In the genomic region with DNA sequence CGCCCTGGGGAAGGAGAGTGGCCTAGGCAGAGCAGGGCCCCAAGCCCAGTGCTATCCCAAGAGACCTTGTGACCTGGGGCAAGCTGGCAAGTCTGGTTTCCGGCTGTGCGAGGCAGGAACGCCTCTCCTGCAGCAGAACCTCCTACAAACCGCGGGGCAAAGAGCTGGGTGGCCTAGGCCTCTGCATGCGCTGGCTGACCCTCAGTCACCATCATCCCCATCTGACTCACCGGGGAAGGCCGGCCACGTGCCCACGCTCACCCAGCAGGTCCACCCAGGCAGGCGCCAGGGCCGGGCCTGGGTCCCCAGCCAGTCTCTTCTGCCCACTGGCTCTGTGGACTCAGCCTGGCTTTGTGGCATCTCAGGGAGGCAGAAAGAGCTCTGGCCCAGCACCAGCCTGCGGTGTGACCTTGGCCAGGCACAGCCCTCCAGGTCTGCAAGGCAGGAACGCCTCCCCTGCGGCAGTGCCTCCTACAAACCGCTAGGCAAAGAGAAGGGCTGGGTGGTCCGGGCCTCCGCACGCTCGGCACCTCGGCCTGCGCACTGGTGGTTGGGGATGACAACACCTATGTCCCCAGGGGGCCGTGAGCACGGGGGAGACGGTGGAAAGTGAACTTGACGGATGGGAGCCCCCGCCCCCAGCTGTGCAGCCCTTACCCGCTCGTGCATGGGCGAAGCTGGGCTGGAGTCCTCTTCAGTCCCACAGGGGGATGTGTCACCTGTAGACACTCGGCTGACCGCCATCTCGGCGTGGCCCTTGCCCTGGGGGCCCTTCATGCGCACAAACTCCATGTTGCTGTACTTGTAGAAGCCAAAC, we compare ENCODE assay signal across 15 cellular contexts. TPM values are rescaled to one million over a fixed set of nuclear protein-coding genes. Genes with fewer than 3 reads are reported as not detected.
DNase-seq lines count a peak whose midpoint lies in the region; ATAC-seq, FAIRE-seq and TF ChIP-seq lines count a peak whose summit lies in the region.
"Had no signal": no experiment of that assay in that cellular context is flagged by ENCODE, and none has a peak within 500 bp of the region (broad histone marks: within the 10 kb centered on the region; RNA-seq: fewer than 3 reads in every experiment).

No MANE protein-coding gene starts in this region.

- POLR2A ChIA-PET in GM12878 (lab: Charles Lee), result no interaction called here

- H3K4me1 Mint-ChIP-seq in endothelial cell (ENCODE audit: unreplicated experiment), result no peaks in the 10 kb centered on the region
- H3K4me1 Mint-ChIP-seq: activated CD8-positive, alpha-beta memory T cell treated with anti-CD3 and anti-CD28 coated beads, Interleukin-2, amount 10 ng/mL, durations not matched to agents 7 days and 5 days; CD14-positive monocyte; T-cell had no signal

- no peak for TF ChIP-seq EP300 in GM12878 (IDR thresholded peaks at IDR 0.05; ENCODE audit: borderline replicate concordance in 1 of 2, control insufficient read depth in 1 of 2, low read depth in 2 of 2, low read length in 2 of 2)

- intact Hi-C loops in GM12878 (cut with micrococcal nuclease; ENCODE audit: unreplicated experiment), result no loop called here
- intact Hi-C loops in kidney (cut with DNase I), result no loop called here

- H3K27ac Mint-ChIP-seq in endothelial cell (ENCODE audit: unreplicated experiment), result no peak overlapping the region
- H3K27ac Mint-ChIP-seq: activated CD8-positive, alpha-beta memory T cell treated with anti-CD3 and anti-CD28 coated beads, Interleukin-2, amount 10 ng/mL, durations not matched to agents 7 days and 5 days; natural killer cell; T-cell had no signal

- RAD21 ChIA-PET in GM12878 (lab: Charles Lee; ENCODE audit: unreplicated experiment), result no interaction called here

- no peak for TF ChIP-seq RAD21 in GM12878 (IDR thresholded peaks at IDR 0.05; ENCODE audit: insufficient read depth, low read depth, low read length)

- H3K4me1 ChIP-seq in GM12878 (ENCODE audit: control insufficient read depth, insufficient read depth, low read length) (no peaks in the 10 kb centered on the region), kidney (ENCODE audit: control insufficient read depth in 1 of 2, insufficient read depth in 1 of 2, low read depth in 1 of 2, low read length in 2 of 2) (no peaks in the 10 kb centered on the region)
- H3K4me1 ChIP-seq: foreskin keratinocyte had no signal

- BruUV-seq in GM12878 (replicated peaks; lab: Mats Ljungman, UMichigan), result no TSS peak

- no peak overlapping the region for H3K9ac ChIP-seq in GM12878 (ENCODE audit: control insufficient read depth, insufficient read depth, low read length)
- no peak overlapping the region for H3K9ac ChIP-seq in kidney (ENCODE audit: low read length in 2 of 2)

- WGBS in GM12878 (ENCODE audit: insufficient coverage, insufficient replicate concordance, low lambda C conversion rate, missing lambda C conversion rate), result 94% methylated on average over 34 of the region's 36 CpGs

- H4K20me1 ChIP-seq in GM12878 (ENCODE audit: control insufficient read depth, insufficient read depth), result no peaks in the 10 kb centered on the region

- H2AFZ ChIP-seq in GM12878 (ENCODE audit: control insufficient read depth, low read depth, low read length), result no peak overlapping the region

- H3K79me2 ChIP-seq in GM12878 (ENCODE audit: control insufficient read depth, insufficient read depth, low read length), result no peaks in the 10 kb centered on the region

- H3K27me3 ChIP-seq in GM12878 (replicated peaks in 1 of 2; ENCODE audit: control insufficient read depth in 2 of 2, insufficient read depth in 2 of 2, low read length in 1 of 2), result no peaks in the 10 kb centered on the region
- H3K27me3 ChIP-seq: body of pancreas, foreskin keratinocyte, suprapubic skin had no signal

- peaks cover 15% of the 10 kb centered on the region for H3K36me3 Mint-ChIP-seq in endothelial cell (ENCODE audit: low read depth, unreplicated experiment)
- H3K36me3 Mint-ChIP-seq: natural killer cell had no signal

- H3K4me3 Mint-ChIP-seq in endothelial cell (ENCODE audit: unreplicated experiment), result no peak overlapping the region
- H3K4me3 Mint-ChIP-seq: activated CD8-positive, alpha-beta memory T cell treated with anti-CD3 and anti-CD28 coated beads, Interleukin-2, amount 10 ng/mL, durations not matched to agents 7 days and 5 days; CD14-positive monocyte; natural killer cell; T-cell had no signal

- peak; percentile 17; the same call in 1 of the 2 replicates for TF ChIP-seq POLR2A in GM12878 (IDR thresholded peaks at IDR 0.05; ENCODE audit: low read depth, low read length)

- H3K36me3 ChIP-seq in GM12878 (ENCODE audit: control insufficient read depth in 2 of 2, insufficient read depth in 2 of 2, low read length in 1 of 2), result peaks cover 11 to 51% of the 10 kb centered on the region in 2 experiments
- H3K36me3 ChIP-seq in kidney (ENCODE audit: control insufficient read depth in 1 of 2, insufficient read depth in 2 of 2, low read length in 2 of 2), result peaks cover 4 to 10% of the 10 kb centered on the region in 2 donors

- H3K4me3 ChIP-seq in GM12878 (no peak overlapping the region), kidney (ENCODE audit: low read length in 2 of 2) (no peak overlapping the region)
- H3K4me3 ChIP-seq: body of pancreas, suprapubic skin had no signal

- H3K27me3 Mint-ChIP-seq in endothelial cell (ENCODE audit: unreplicated experiment), result peaks cover 2% of the 10 kb centered on the region
- H3K27me3 Mint-ChIP-seq: activated CD8-positive, alpha-beta memory T cell treated with anti-CD3 and anti-CD28 coated beads, Interleukin-2, amount 10 ng/mL, durations not matched to agents 7 days and 5 days; T-cell had no signal

- H3K9me3 Mint-ChIP-seq in endothelial cell (ENCODE audit: unreplicated experiment), result no peaks in the 10 kb centered on the region
- H3K9me3 Mint-ChIP-seq: CD14-positive monocyte, natural killer cell, T-cell had no signal

- no peak overlapping the region for H3K4me2 ChIP-seq in GM12878 (ENCODE audit: control insufficient read depth, insufficient read depth)

- CTCF ChIA-PET in GM12878 (lab: Yijun Ruan, JAX), result no interaction called here

- DNase-seq in HT-29 (ENCODE audit: low spot score) (peak; percentile 7), GM12878 (ENCODE audit: low read depth, low spot score) (no peak), kidney (peak; percentile 77), NOMO-1 (lab: John Stamatoyannopoulos, UW; ENCODE audit: unreplicated experiment in 2 of 2) (no peak), endothelial cell (ENCODE audit: low spot score) (no peak)
- DNase-seq: activated CD8-positive, alpha-beta memory T cell treated with anti-CD3 and anti-CD28 coated beads, Interleukin-2, amount 10 ng/mL, durations not matched to agents 7 days and 5 days; body of pancreas; natural killer cell; NCI-H2029 treated with DMSO at 0.1 percent for 48 hours; T-cell had no signal

- in situ Hi-C loops in GM12878 (cut with MboI), result no loop called here

- FAIRE-seq in GM12878 (lab: Jason Lieb, UNC), result no peak
- FAIRE-seq in kidney (lab: Jason Lieb, UNC), result no peak

- no peak for TF ChIP-seq CTCF in GM12878 (IDR thresholded peaks at IDR 0.05 in 2 of 3, conservative IDR thresholded peaks at IDR 0.05 in 1 of 3; ENCODE audit: control insufficient read depth in 2 of 3, extremely low read depth in 1 of 3, insufficient read depth in 1 of 3, low read depth in 3 of 3, low read length in 3 of 3)
- TF ChIP-seq CTCF in kidney (IDR thresholded peaks at IDR 0.05; ENCODE audit: borderline replicate concordance, extremely low read depth, insufficient read depth), result no peak
- TF ChIP-seq CTCF in endothelial cell (IDR thresholded peaks at IDR 0.05; ENCODE audit: unreplicated experiment), result no peak

- H3K27ac ChIP-seq in GM12878 (ENCODE audit: control insufficient read depth, insufficient read depth) (no peak overlapping the region), kidney (ENCODE audit: low read depth in 2 of 2, low read length in 2 of 2) (no peak overlapping the region), temporal lobe (ENCODE audit: low read depth, low read length) (peak overlapping the region; percentile 46)
- H3K27ac ChIP-seq: body of pancreas, foreskin keratinocyte, suprapubic skin had no signal

- ATAC-seq in GM12878, result no peak
- no peak for ATAC-seq in GM21737 (IDR thresholded peaks at IDR 0.05; ENCODE audit: unreplicated experiment)
- ATAC-seq: activated CD8-positive, alpha-beta memory T cell treated with anti-CD3 and anti-CD28 coated beads, Interleukin-2, amount 10 ng/mL, durations not matched to agents 7 days and 5 days; body of pancreas; foreskin keratinocyte; natural killer cell; T-cell had no signal

- SMC1A ChIA-PET in GM12878 (lab: Charles Lee; ENCODE audit: uncharacterized antibody, unreplicated experiment), result no interaction called here

- H3K9me3 ChIP-seq in GM12878 (replicated peaks; ENCODE audit: control insufficient read depth, insufficient read depth, low read length) (no peaks in the 10 kb centered on the region), kidney (ENCODE audit: control insufficient read depth in 1 of 2, low read length in 2 of 2) (no peaks in the 10 kb centered on the region)
- H3K9me3 ChIP-seq: body of pancreas, suprapubic skin had no signal

RNA-seq across cellular contexts. Expression of a gene that starts 38.2 kb away (rescaled TPM):
- total RNA-seq in HT-29 (2014; rRNA removed; shearing (Covaris generic)), result 43.2 and 49.0 TPM in 2 replicates
- 25.3 and 27.5 TPM in 2 replicates for total RNA-seq in GM12878 (2013; cell fraction: nucleolus; rRNA removed)
- total RNA-seq in GM12878 (2014; rRNA removed) (99.8 and 102 TPM in 2 replicates), GM12878 (2014; rRNA removed; fragmentation: Illumina TruSeq; extraction: Trizol) (39.2 and 45.2 TPM in 2 replicates), GM12878 (2021) (125 and 127 TPM in 2 replicates), kidney (55.4 TPM), temporal lobe (42.0 TPM), endothelial cell (ENCODE audit: unreplicated experiment) (18.7 TPM)
- 23.2 TPM for polyA plus RNA-seq in GM12878 (2011; ENCODE audit: low read depth)
- polyA plus RNA-seq in GM12878 (2011; rRNA removed) (38.7 and 58.2 TPM in 2 replicates), GM12878 (2014; fragmentation: Illumina TruSeq; extraction: Trizol) (13.4 and 47.4 TPM in 2 replicates), GM12878 (2014; fragmentation: Nextera tagmentation; extraction: Ambion mirVana) (1 to 10 TPM; 3.6 to 9.2 TPM), GM12878 (2014; rRNA removed) (114 and 120 TPM in 2 replicates), GM12878 (2016; fragmentation: Nextera tagmentation; extraction: Ambion mirVana) (10 to 100 TPM; 14.2 to 16.3 TPM), kidney (ENCODE audit: insufficient read depth, low read depth, low replicate concordance) (26.4 TPM)
- 79.0 and 81.0 TPM in 2 replicates for polyA plus RNA-seq in GM12878 (2011; cell fraction: cytosol; rRNA removed)
- 65.6 and 80.7 TPM in 2 replicates for polyA plus RNA-seq in GM12878 (2011; cell fraction: nucleus; rRNA removed)
- 57.8 and 60.4 TPM in 2 replicates for polyA plus RNA-seq in GM12878 (2012)
- polyA minus RNA-seq in GM12878 (2011; rRNA and poly(A)+ RNA removed), result 26.4 and 47.9 TPM in 2 replicates
- 20.2 and 21.9 TPM in 2 replicates for polyA minus RNA-seq in GM12878 (2011; cell fraction: cytosol; rRNA and poly(A)+ RNA removed)
- 10.3 and 17.9 TPM in 2 replicates for polyA minus RNA-seq in GM12878 (2011; cell fraction: nucleus; rRNA and poly(A)+ RNA removed)

RNA-seq across cellular contexts. Expression of a gene that starts 38.8 kb away (rescaled TPM):
- total RNA-seq in HT-29 (2014; rRNA removed; shearing (Covaris generic)), result 70.9 and 121 TPM in 2 replicates
- 87.1 and 92.4 TPM in 2 replicates for total RNA-seq in GM12878 (2013; cell fraction: nucleolus; rRNA removed)
- 79.0 and 83.2 TPM in 2 replicates for total RNA-seq in GM12878 (2014; rRNA removed)
- 79.3 and 84.3 TPM in 2 replicates for total RNA-seq in GM12878 (2014; rRNA removed; fragmentation: Illumina TruSeq; extraction: Trizol)
- 117 and 125 TPM in 2 replicates for total RNA-seq in GM12878 (2021)
- polyA plus RNA-seq in GM12878 (2011; ENCODE audit: low read depth), result 26.3 TPM
- 46.4 and 49.5 TPM in 2 replicates for polyA plus RNA-seq in GM12878 (2011; rRNA removed)
- polyA plus RNA-seq in GM12878 (2011; cell fraction: cytosol; rRNA removed), result 33.5 and 36.6 TPM in 2 replicates
- 39.1 and 47.0 TPM in 2 replicates for polyA plus RNA-seq in GM12878 (2011; cell fraction: nucleus; rRNA removed)
- polyA plus RNA-seq in GM12878 (2012), result 39.6 and 44.2 TPM in 2 replicates
- 82.5 and 91.0 TPM in 2 replicates for polyA plus RNA-seq in GM12878 (2014; fragmentation: Illumina TruSeq; extraction: Trizol)
- 10 to 100 TPM; 36.8 to 43.4 TPM for polyA plus RNA-seq in GM12878 (2014; fragmentation: Nextera tagmentation; extraction: Ambion mirVana)
- polyA plus RNA-seq in GM12878 (2014; rRNA removed), result 66.9 and 71.3 TPM in 2 replicates
- 10 to 100 TPM; 78.7 to 89.4 TPM for polyA plus RNA-seq in GM12878 (2016; fragmentation: Nextera tagmentation; extraction: Ambion mirVana)
- 80.2 and 102 TPM in 2 replicates for polyA minus RNA-seq in GM12878 (2011; rRNA and poly(A)+ RNA removed)
- polyA minus RNA-seq in GM12878 (2011; cell fraction: cytosol; rRNA and poly(A)+ RNA removed), result 19.0 and 23.5 TPM in 2 replicates
- polyA minus RNA-seq in GM12878 (2011; cell fraction: nucleus; rRNA and poly(A)+ RNA removed), result 29.1 and 45.1 TPM in 2 replicates
- total RNA-seq in kidney, result 64.2 TPM
- 11.3 TPM for polyA plus RNA-seq in kidney (ENCODE audit: insufficient read depth, low read depth, low replicate concordance)
- 37.6 TPM for total RNA-seq in temporal lobe
- total RNA-seq in endothelial cell (ENCODE audit: unreplicated experiment), result 103 TPM

Comparison
In these comparisons a context has a peak if more than half of its experiments do, and no peak if none do; other contexts are left out.
1. DNase-seq: peak in HT-29 (single experiment) and kidney (single experiment); none in GM12878 (single experiment), NOMO-1 (0 of 2) and endothelial cell (single experiment).